Comparison of ENCODE assay signal across 16 cellular contexts in genomic region chr10:93152136-93152535, GRCh38.
A peak's percentile ranks its signal among the peaks of the same experiment; 100 is the strongest.
DNase-seq lines count a peak whose midpoint lies in the region; ATAC-seq and TF ChIP-seq lines count a peak whose summit lies in the region.
"Had no signal": no experiment of that assay in that cellular context is flagged by ENCODE, and none has a peak within 500 bp of the region (broad histone marks: within the 10 kb centered on the region; RNA-seq: fewer than 3 reads in every experiment).

No MANE protein-coding gene starts in this region.

- H3K27me3 ChIP-seq in RWPE2 (ENCODE audit: insufficient read depth, poor library complexity, severe bottlenecking), result no peaks in the 10 kb centered on the region
- H3K27me3 ChIP-seq in fibroblast of lung (ENCODE audit: control insufficient read depth, insufficient read depth, low read length), result peaks cover 6% of the 10 kb centered on the region

- TF ChIP-seq CTCF in RWPE2 (IDR thresholded peaks at IDR 0.05; ENCODE audit: poor library complexity, severe bottlenecking) (no peak), fibroblast of lung (conservative IDR thresholded peaks at IDR 0.05 in 1 of 2, IDR thresholded peaks at IDR 0.05 in 1 of 2; ENCODE audit: low read depth in 1 of 2, low read length in 2 of 2) (no peak), glutamatergic neuron (IDR thresholded peaks at IDR 0.05; ENCODE audit: partially characterized antibody, unreplicated experiment) (no peak)

- H3K27ac Mint-ChIP-seq in glutamatergic neuron (ENCODE audit: unreplicated experiment), result no peak overlapping the region
- H3K27ac Mint-ChIP-seq: activated naive CD8-positive, alpha-beta T cell treated with anti-CD3 and anti-CD28 coated beads, Interleukin-2, amount 10 ng/mL, durations not matched to agents 7 days and 5 days had no signal

- peaks cover 34% of the 10 kb centered on the region for H3K4me1 ChIP-seq in RWPE2 (ENCODE audit: insufficient read depth, poor library complexity, severe bottlenecking)
- peaks cover 3% of the 10 kb centered on the region for H3K4me1 ChIP-seq in fibroblast of lung (ENCODE audit: control insufficient read depth, extremely low read depth, insufficient read depth, low read length)

- H3K36me3 ChIP-seq in RWPE2 (ENCODE audit: low read depth) (no peaks in the 10 kb centered on the region), fibroblast of lung (ENCODE audit: control insufficient read depth, insufficient read depth, low read length) (no peaks in the 10 kb centered on the region)
- H3K36me3 ChIP-seq: HAP-1 had no signal

- H3K27ac ChIP-seq in RWPE2 (ENCODE audit: poor library complexity, severe bottlenecking) (peak overlapping the region; percentile 61), fibroblast of lung (ENCODE audit: insufficient read depth, low read length) (no peak overlapping the region)

- no peak overlapping the region for H2AFZ ChIP-seq in fibroblast of lung (ENCODE audit: low read length)

- H3K4me3 ChIP-seq in RWPE2 (ENCODE audit: severe bottlenecking) (no peak overlapping the region), fibroblast of lung (replicated peaks in 1 of 4; ENCODE audit: control extremely low read depth in 1 of 4, insufficient read depth in 1 of 4, low read depth in 3 of 4, low read length in 4 of 4) (no peak overlapping the region)
- H3K4me3 ChIP-seq: GM12878, HAP-1, mucosa of descending colon had no signal

- DNase-seq in GM04503 (ENCODE audit: low read depth), result peak; percentile 77
- no peak for DNase-seq in RWPE2 (ENCODE audit: low spot score)
- DNase-seq in fibroblast of lung (ENCODE audit: low read depth in 2 of 2), result peak; percentile 11 to 88
- DNase-seq in renal cortical epithelial cell (ENCODE audit: low read depth), result peak; percentile 73
- no peak for DNase-seq in HK-2 (ENCODE audit: unreplicated experiment)
- no peak for DNase-seq in glutamatergic neuron
- DNase-seq in amygdala (lab: John Stamatoyannopoulos, UW), result no peak
- DNase-seq in NCI-H2171 treated with DMSO at 0.1 percent for 48 hours (lab: John Stamatoyannopoulos, UW), result no peak
- DNase-seq: activated naive CD8-positive, alpha-beta T cell treated with anti-CD3 and anti-CD28 coated beads, Interleukin-2, amount 10 ng/mL, durations not matched to agents 7 days and 5 days; COR-L47; effector memory CD4-positive, alpha-beta T cell; Karpas-422; mucosa of descending colon; RPMI8226 had no signal

- no peak overlapping the region for H3K4me3 Mint-ChIP-seq in glutamatergic neuron (ENCODE audit: unreplicated experiment)
- H3K4me3 Mint-ChIP-seq: activated naive CD8-positive, alpha-beta T cell treated with anti-CD3 and anti-CD28 coated beads, Interleukin-2, amount 10 ng/mL, durations not matched to agents 7 days and 5 days had no signal

- ATAC-seq in RWPE2 (ENCODE audit: low read depth), result peak; percentile 80
- ATAC-seq: GM12878, mucosa of descending colon had no signal

- H3K36me3 Mint-ChIP-seq in glutamatergic neuron (ENCODE audit: unreplicated experiment), result peaks cover 13% of the 10 kb centered on the region

- H3K4me1 Mint-ChIP-seq in glutamatergic neuron (ENCODE audit: low read depth, unreplicated experiment), result no peaks in the 10 kb centered on the region

- H3K9ac ChIP-seq in fibroblast of lung (ENCODE audit: insufficient read depth, low read length), result no peak overlapping the region

- no peak overlapping the region for H3K4me2 ChIP-seq in fibroblast of lung (ENCODE audit: extremely low read depth, insufficient read depth, low read length)

- H3K79me2 ChIP-seq in fibroblast of lung (ENCODE audit: control insufficient read depth, insufficient read depth, low read length), result no peaks in the 10 kb centered on the region

- H3K27me3 Mint-ChIP-seq in glutamatergic neuron (ENCODE audit: unreplicated experiment), result no peaks in the 10 kb centered on the region

- H4K20me1 ChIP-seq in fibroblast of lung (ENCODE audit: control insufficient read depth, extremely low read depth, insufficient read depth, low read length), result no peaks in the 10 kb centered on the region

- H3K9me3 ChIP-seq in RWPE2 (ENCODE audit: severe bottlenecking), result no peaks in the 10 kb centered on the region
- H3K9me3 ChIP-seq in fibroblast of lung (ENCODE audit: control insufficient read depth, insufficient read depth, low read depth, low read length), result no peaks in the 10 kb centered on the region
- H3K9me3 ChIP-seq: HAP-1, mucosa of descending colon had no signal

- peaks cover 2% of the 10 kb centered on the region for H3K9me3 Mint-ChIP-seq in glutamatergic neuron (ENCODE audit: unreplicated experiment)

Comparison
In these comparisons a context has a peak if more than half of its experiments do, and no peak if none do; other contexts are left out.
1. DNase-seq: peak in GM04503 (single experiment), fibroblast of lung (2 of 2) and renal cortical epithelial cell (single experiment); none in RWPE2 (single experiment), HK-2 (single experiment), glutamatergic neuron (single experiment), amygdala (0 of 56) and NCI-H2171 treated with DMSO at 0.1 percent for 48 hours (single experiment).